ENCODE assay signal across 8 cellular contexts in genomic region chr3:152299243-152299976, GRCh38. TPM values are rescaled to one million over a fixed set of nuclear protein-coding genes. Genes with fewer than 3 reads are reported as not detected.
A peak's percentile ranks its signal among the peaks of the same experiment; 100 is the strongest.
DNase-seq lines count a peak whose midpoint lies in the region; ATAC-seq and TF ChIP-seq lines count a peak whose summit lies in the region.

No MANE protein-coding gene starts in this region.

- peak overlapping the region; percentile 44 for H3K4me3 ChIP-seq in osteoblast (ENCODE audit: insufficient read depth, low read length)

- no peaks in the 10 kb centered on the region for H3K27me3 ChIP-seq in osteoblast (ENCODE audit: insufficient read depth, low read length)

- H3K27me3 Mint-ChIP-seq in effector memory CD8-positive, alpha-beta T cell: no peaks in the 10 kb centered on the region

- peak overlapping the region; percentile 90 for H3K27ac ChIP-seq in osteoblast (ENCODE audit: low read depth, low read length)

- H3K9me3 ChIP-seq in osteoblast (ENCODE audit: low read depth, low read length): no peaks in the 10 kb centered on the region

- peaks cover 19% of the 10 kb centered on the region for H3K36me3 ChIP-seq in osteoblast (ENCODE audit: insufficient read depth, low read length)

- H3K4me2 ChIP-seq in osteoblast (ENCODE audit: insufficient read depth, low read length): peak overlapping the region; percentile 77

- peaks cover 47 to 73% of the 10 kb centered on the region in 2 donors for H3K4me1 Mint-ChIP-seq in effector memory CD8-positive, alpha-beta T cell (ENCODE audit: low read depth in 2 of 2)

- no peak for TF ChIP-seq POLR2A in erythroblast (IDR thresholded peaks at IDR 0.05; ENCODE audit: low read length)

- peaks cover 25% of the 10 kb centered on the region for H4K20me1 ChIP-seq in osteoblast (ENCODE audit: insufficient read depth, low read length)

- H3K4me1 ChIP-seq in osteoblast (ENCODE audit: insufficient read depth, low read length): peaks cover 66% of the 10 kb centered on the region

- DNase-seq in RPMI8226 (peak; percentile 3), osteoblast (ENCODE audit: insufficient read length, low spot score, missing footprints) (no peak), erythroblast (lab: John Stamatoyannopoulos, UW) (no peak), ureter (ENCODE audit: low spot score) (no peak), LoVo (ENCODE audit: low spot score) (no peak)
- peak in 2 of 3 experiments; percentile 37 to 46 for DNase-seq in effector memory CD8-positive, alpha-beta T cell

- no peak for TF ChIP-seq CTCF in osteoblast (IDR thresholded peaks at IDR 0.05; ENCODE audit: extremely low read depth, low read depth, low read length)

- ATAC-seq in GM19438 (IDR thresholded peaks at IDR 0.05; ENCODE audit: low read depth, unreplicated experiment): peak; percentile 12
- ATAC-seq in effector memory CD8-positive, alpha-beta T cell (replicated peaks): peak; percentile 58
- ATAC-seq in GM19351 (IDR thresholded peaks at IDR 0.05; ENCODE audit: unreplicated experiment): no peak

- H2AFZ ChIP-seq in osteoblast (ENCODE audit: low read length): no peak overlapping the region

- no peaks in the 10 kb centered on the region for H3K9me3 Mint-ChIP-seq in effector memory CD8-positive, alpha-beta T cell

- peak overlapping the region; percentile 66 to 76 for H3K4me3 Mint-ChIP-seq in effector memory CD8-positive, alpha-beta T cell

- peaks cover 92% of the 10 kb centered on the region for H3K79me2 ChIP-seq in osteoblast (ENCODE audit: insufficient read depth, low read length)

- peak overlapping the region; percentile 79 to 90 for H3K27ac Mint-ChIP-seq in effector memory CD8-positive, alpha-beta T cell

- peaks cover 82% of the 10 kb centered on the region for H3K36me3 Mint-ChIP-seq in effector memory CD8-positive, alpha-beta T cell (ENCODE audit: insufficient read depth)

RNA-seq across cellular contexts. Expression of gene MBNL1, which starts 30.7 kb away (rescaled TPM):
- total RNA-seq in osteoblast: 483 and 545 TPM in 2 replicates
- 223 TPM for total RNA-seq in ureter

Comparison
In these comparisons a context has a peak if more than half of its experiments do, and no peak if none do; other contexts are left out.
1. DNase-seq: peak in RPMI8226 (single experiment) and effector memory CD8-positive, alpha-beta T cell (2 of 3); none in osteoblast (single experiment), erythroblast (0 of 2), ureter (single experiment) and LoVo (single experiment).